Comparison of ENCODE assay signal across 16 cellular contexts in the genomic region with DNA sequence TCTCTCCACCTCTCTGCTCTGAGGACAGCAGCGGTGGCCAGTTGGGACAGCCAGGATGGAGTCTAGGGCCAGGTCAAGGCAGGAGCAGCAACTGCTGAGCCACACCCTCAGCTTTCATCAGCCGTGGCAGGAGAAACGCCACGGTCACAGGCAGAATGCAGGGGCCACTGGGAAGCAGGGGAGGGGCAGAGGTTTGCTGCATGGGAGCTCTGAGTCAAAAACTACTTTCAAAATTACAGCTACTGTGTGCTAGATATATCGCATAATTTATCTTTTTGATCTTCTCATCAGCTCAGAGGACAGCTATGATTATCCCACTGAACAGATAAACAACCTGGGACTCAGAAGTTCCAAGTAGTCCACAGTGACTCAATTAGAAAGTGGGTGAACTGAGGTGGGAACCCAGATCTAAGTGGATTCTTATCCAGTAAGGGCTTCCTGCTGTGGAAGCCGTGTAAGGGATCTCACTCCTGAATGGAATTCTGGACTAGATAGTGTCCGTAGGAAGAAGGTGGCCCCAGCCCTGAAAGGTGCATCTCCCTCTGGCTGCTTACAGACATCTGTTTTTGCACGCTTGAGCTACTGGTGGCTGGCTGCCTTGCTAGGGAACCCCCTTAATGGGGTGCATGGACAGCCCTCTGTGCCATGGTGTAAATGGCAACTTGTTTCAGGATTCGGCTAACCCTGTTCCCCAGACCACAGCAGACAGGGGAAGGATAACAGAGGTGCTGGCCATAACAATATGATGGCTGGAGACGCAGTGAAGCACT.
DNase-seq lines count a peak whose midpoint lies in the region; ATAC-seq, FAIRE-seq and TF ChIP-seq lines count a peak whose summit lies in the region.
"Had no signal": no experiment of that assay in that cellular context is flagged by ENCODE, and none has a peak within 500 bp of the region (broad histone marks: within the 10 kb centered on the region; RNA-seq: fewer than 3 reads in every experiment).

No MANE protein-coding gene starts in this region.

- H3K4me3 ChIP-seq in parathyroid adenoma (ENCODE audit: low read depth, low read length) (no peak overlapping the region), gastrocnemius medialis (no peak overlapping the region)
- H3K4me3 ChIP-seq: body of pancreas, neural progenitor cell, Peyer's patch, thoracic aorta had no signal

- H3K9me3 ChIP-seq in T-helper 17 cell (ENCODE audit: control insufficient read depth, low read length, poor library complexity, severe bottlenecking): no peaks in the 10 kb centered on the region
- H3K9me3 ChIP-seq in parathyroid adenoma (ENCODE audit: control insufficient read depth, low read length): no peaks in the 10 kb centered on the region
- no peaks in the 10 kb centered on the region for H3K9me3 ChIP-seq in gastrocnemius medialis
- H3K9me3 ChIP-seq: body of pancreas, Peyer's patch, thoracic aorta had no signal

- H3K4me3 Mint-ChIP-seq in activated CD4-positive, alpha-beta T cell treated with anti-CD3 and anti-CD28 coated beads for 36 hours: no peak overlapping the region
- H3K4me3 Mint-ChIP-seq in activated CD4-positive, alpha-beta T cell treated with anti-CD3 and anti-CD28 coated beads, Interleukin-2, amount 10 ng/mL, durations not matched to agents 7 days and 5 days: no peak overlapping the region
- peak overlapping the region; percentile 55 for H3K4me3 Mint-ChIP-seq in T-helper 17 cell
- H3K4me3 Mint-ChIP-seq: CD4-positive, CD25-positive, alpha-beta regulatory T cell; neural progenitor cell had no signal

- H3K27me3 ChIP-seq in parathyroid adenoma (ENCODE audit: control insufficient read depth, insufficient read depth, low read length) (no peaks in the 10 kb centered on the region), gastrocnemius medialis (no peaks in the 10 kb centered on the region)
- H3K27me3 ChIP-seq: body of pancreas, neural progenitor cell, Peyer's patch had no signal

- H3K36me3 Mint-ChIP-seq in activated CD4-positive, alpha-beta T cell treated with anti-CD3 and anti-CD28 coated beads for 36 hours (ENCODE audit: low read depth): no peaks in the 10 kb centered on the region
- H3K36me3 Mint-ChIP-seq in activated CD4-positive, alpha-beta T cell treated with anti-CD3 and anti-CD28 coated beads, Interleukin-2, amount 10 ng/mL, durations not matched to agents 7 days and 5 days (ENCODE audit: low read depth): no peaks in the 10 kb centered on the region
- peaks cover 5% of the 10 kb centered on the region for H3K36me3 Mint-ChIP-seq in T-helper 17 cell (ENCODE audit: low read depth)
- H3K36me3 Mint-ChIP-seq: CD4-positive, CD25-positive, alpha-beta regulatory T cell; neural progenitor cell had no signal

- H3K27ac ChIP-seq in parathyroid adenoma (no peak overlapping the region), gastrocnemius medialis (no peak overlapping the region)
- H3K27ac ChIP-seq: body of pancreas, neural progenitor cell, Peyer's patch, thoracic aorta had no signal

- H3K4me2 ChIP-seq in parathyroid adenoma (ENCODE audit: low read length): no peak overlapping the region
- H3K4me2 ChIP-seq: neural progenitor cell had no signal

- H3K79me2 ChIP-seq in parathyroid adenoma: no peaks in the 10 kb centered on the region

- DNase-seq in activated CD4-positive, alpha-beta T cell treated with anti-CD3 and anti-CD28 coated beads for 36 hours: peak; percentile 60
- no peak for DNase-seq in activated CD4-positive, alpha-beta T cell treated with anti-CD3 and anti-CD28 coated beads, Interleukin-2, amount 10 ng/mL, durations not matched to agents 7 days and 5 days
- DNase-seq in T-helper 17 cell (no peak), activated gamma-delta T cell (lab: John Stamatoyannopoulos, UW) (no peak), RCC 7860 (ENCODE audit: low spot score) (no peak), gastrocnemius medialis (no peak)
- DNase-seq: activated CD8-positive, alpha-beta memory T cell treated with anti-CD3 and anti-CD28 coated beads, Interleukin-2, amount 50 U/mL, for 48 hours; body of pancreas; KG1; Peyer's patch; right cardiac atrium had no signal

- CTCF ChIA-PET in activated CD4-positive, alpha-beta T cell treated with anti-CD3 and anti-CD28 coated beads for 36 hours (lab: Charles Lee): interaction anchor here (1.1 kb wide), 1 partner anchor 322 kb away, joined by 3 read pairs; no protein-coding TSS in a partner anchor
- CTCF ChIA-PET in activated CD4-positive, alpha-beta T cell treated with anti-CD3 and anti-CD28 coated beads, Interleukin-2, amount 10 ng/mL, durations not matched to agents 7 days and 5 days (lab: Charles Lee): interaction anchor here (0.8 to 1.1 kb wide), 2 partner anchors 98 to 115 kb away, joined by 3 read pairs; no protein-coding TSS in a partner anchor

- H3K4me1 Mint-ChIP-seq in activated CD4-positive, alpha-beta T cell treated with anti-CD3 and anti-CD28 coated beads for 36 hours: peaks cover 8% of the 10 kb centered on the region
- H3K4me1 Mint-ChIP-seq in activated CD4-positive, alpha-beta T cell treated with anti-CD3 and anti-CD28 coated beads, Interleukin-2, amount 10 ng/mL, durations not matched to agents 7 days and 5 days: peaks cover 5% of the 10 kb centered on the region
- H3K4me1 Mint-ChIP-seq in T-helper 17 cell: peaks cover 3% of the 10 kb centered on the region

- peak; percentile 91 for ATAC-seq in activated CD4-positive, alpha-beta T cell treated with anti-CD3 and anti-CD28 coated beads for 36 hours
- ATAC-seq in GM19395 (IDR thresholded peaks at IDR 0.05; ENCODE audit: unreplicated experiment): peak; percentile 61
- no peak for ATAC-seq in T-helper 17 cell
- ATAC-seq in gastrocnemius medialis: no peak
- ATAC-seq: body of pancreas had no signal

- no peak for FAIRE-seq in RCC 7860 (lab: Jason Lieb, UNC)

- intact Hi-C loops in activated CD4-positive, alpha-beta T cell treated with anti-CD3 and anti-CD28 coated beads for 36 hours (cut with DNase I, micrococcal nuclease): no loop called here
- intact Hi-C loops in gastrocnemius medialis (cut with DNase I; ENCODE audit: low total_unique reads): no loop called here

- POLR2A ChIA-PET in activated CD4-positive, alpha-beta T cell treated with anti-CD3 and anti-CD28 coated beads for 36 hours (lab: Charles Lee): no interaction called here
- POLR2A ChIA-PET in activated CD4-positive, alpha-beta T cell treated with anti-CD3 and anti-CD28 coated beads, Interleukin-2, amount 10 ng/mL, durations not matched to agents 7 days and 5 days (lab: Charles Lee): no interaction called here

- in situ Hi-C loops in gastrocnemius medialis (cut with MboI; ENCODE audit: low sequenced_read_pairs in 4 of 4): loop anchor here in 1 of 4 donors (25.0 kb wide), 1 partner anchor 87 kb away; no protein-coding TSS in a partner anchor

- H3K9me3 Mint-ChIP-seq in activated CD4-positive, alpha-beta T cell treated with anti-CD3 and anti-CD28 coated beads for 36 hours (ENCODE audit: low read depth): no peaks in the 10 kb centered on the region
- H3K9me3 Mint-ChIP-seq in activated CD4-positive, alpha-beta T cell treated with anti-CD3 and anti-CD28 coated beads, Interleukin-2, amount 10 ng/mL, durations not matched to agents 7 days and 5 days: no peaks in the 10 kb centered on the region
- H3K9me3 Mint-ChIP-seq: neural progenitor cell had no signal

- TF ChIP-seq CTCF in parathyroid adenoma (IDR thresholded peaks at IDR 0.05) (no peak), gastrocnemius medialis (IDR thresholded peaks at IDR 0.05 in 4 of 5, conservative IDR thresholded peaks at IDR 0.05 in 1 of 5) (no peak)

- TF ChIP-seq POLR2A in gastrocnemius medialis (IDR thresholded peaks at IDR 0.05): no peak

- peak overlapping the region; percentile 15 for H3K27ac Mint-ChIP-seq in activated CD4-positive, alpha-beta T cell treated with anti-CD3 and anti-CD28 coated beads for 36 hours
- no peak overlapping the region for H3K27ac Mint-ChIP-seq in activated CD4-positive, alpha-beta T cell treated with anti-CD3 and anti-CD28 coated beads, Interleukin-2, amount 10 ng/mL, durations not matched to agents 7 days and 5 days
- peak overlapping the region; percentile 39 for H3K27ac Mint-ChIP-seq in T-helper 17 cell
- H3K27ac Mint-ChIP-seq: neural progenitor cell had no signal

- H3K27me3 Mint-ChIP-seq in activated CD4-positive, alpha-beta T cell treated with anti-CD3 and anti-CD28 coated beads for 36 hours: peaks cover 6% of the 10 kb centered on the region
- peaks cover 22% of the 10 kb centered on the region for H3K27me3 Mint-ChIP-seq in activated CD4-positive, alpha-beta T cell treated with anti-CD3 and anti-CD28 coated beads, Interleukin-2, amount 10 ng/mL, durations not matched to agents 7 days and 5 days
- peaks cover 40% of the 10 kb centered on the region for H3K27me3 Mint-ChIP-seq in T-helper 17 cell

- no peak overlapping the region for H3K9ac ChIP-seq in parathyroid adenoma
- H3K9ac ChIP-seq: neural progenitor cell had no signal

- no peaks in the 10 kb centered on the region for H3K36me3 ChIP-seq in parathyroid adenoma (ENCODE audit: control insufficient read depth, insufficient read depth, low read length)
- no peaks in the 10 kb centered on the region for H3K36me3 ChIP-seq in gastrocnemius medialis
- H3K36me3 ChIP-seq: neural progenitor cell, Peyer's patch, thoracic aorta had no signal

- H2AFZ ChIP-seq in parathyroid adenoma: peak overlapping the region; percentile 44
- H2AFZ ChIP-seq: neural progenitor cell had no signal

- peaks cover 17% of the 10 kb centered on the region for H3K4me1 ChIP-seq in parathyroid adenoma
- H3K4me1 ChIP-seq in gastrocnemius medialis: peaks cover 4 to 9% of the 10 kb centered on the region in 2 donors
- H3K4me1 ChIP-seq: body of pancreas had no signal

Comparison
In these comparisons a context has a peak if more than half of its experiments do, and no peak if none do; other contexts are left out.
1. ATAC-seq: peak in activated CD4-positive, alpha-beta T cell treated with anti-CD3 and anti-CD28 coated beads for 36 hours (single experiment) and GM19395 (single experiment); none in T-helper 17 cell (single experiment) and gastrocnemius medialis (0 of 2).